In genomic region chr16:74309789-74310781, GRCh38 we compare ENCODE assay signal across 8 cellular contexts. TPM values are rescaled to one million over a fixed set of nuclear protein-coding genes. Genes with fewer than 3 reads are reported as not detected.
DNase-seq lines count a peak whose midpoint lies in the region; ATAC-seq and TF ChIP-seq lines count a peak whose summit lies in the region.

No MANE protein-coding gene starts in this region.

- intact Hi-C loops in IMR-90 (cut with micrococcal nuclease) (loop anchor here (5.0 kb wide), 1 partner anchor 312 kb away; no protein-coding TSS in a partner anchor), esophagus squamous epithelium (cut with DNase I) (loop anchor here (10.0 kb wide), 1 partner anchor 315 kb away; no protein-coding TSS in a partner anchor)

- peaks cover 19% of the 10 kb centered on the region for H3K36me3 Mint-ChIP-seq in activated CD8-positive, alpha-beta memory T cell treated with anti-CD3 and anti-CD28 coated beads, Interleukin-2, amount 10 ng/mL, durations not matched to agents 7 days and 5 days
- H3K36me3 Mint-ChIP-seq in neural progenitor cell: peaks cover 22% of the 10 kb centered on the region

- no peak overlapping the region for H4K5ac ChIP-seq in IMR-90 (ENCODE audit: low read depth, low read length)

- TF ChIP-seq CTCF in IMR-90 (conservative IDR thresholded peaks at IDR 0.05; ENCODE audit: low read depth, low read length) (peak; percentile 73), esophagus squamous epithelium (IDR thresholded peaks at IDR 0.05) (peak in 5 of 6 experiments; percentile 48 to 72 (median 60)), neural progenitor cell (IDR thresholded peaks at IDR 0.05) (peak; percentile 81)

- no peak overlapping the region for H2AK5ac ChIP-seq in IMR-90 (ENCODE audit: low read depth, low read length)

- no peak for DNase-seq in activated CD8-positive, alpha-beta memory T cell treated with anti-CD3 and anti-CD28 coated beads, Interleukin-2, amount 10 ng/mL, durations not matched to agents 7 days and 5 days
- DNase-seq in activated CD8-positive, alpha-beta memory T cell treated with anti-CD3 and anti-CD28 coated beads, Interleukin-2, amount 50 U/mL, for 4 hours: no peak
- DNase-seq in IMR-90: peak; percentile 56
- DNase-seq in SK-MEL-5 (ENCODE audit: low read depth, low spot score): peak; percentile 67
- DNase-seq in esophagus squamous epithelium (lab: John Stamatoyannopoulos, UW): no peak
- peak; percentile 64 for DNase-seq in neural progenitor cell (ENCODE audit: low spot score)

- H3K27ac Mint-ChIP-seq in activated CD8-positive, alpha-beta memory T cell treated with anti-CD3 and anti-CD28 coated beads, Interleukin-2, amount 10 ng/mL, durations not matched to agents 7 days and 5 days: no peak overlapping the region
- H3K27ac Mint-ChIP-seq in neural progenitor cell: no peak overlapping the region

- H3K4me3 Mint-ChIP-seq in activated CD8-positive, alpha-beta memory T cell treated with anti-CD3 and anti-CD28 coated beads, Interleukin-2, amount 10 ng/mL, durations not matched to agents 7 days and 5 days: no peak overlapping the region
- no peak overlapping the region for H3K4me3 Mint-ChIP-seq in neural progenitor cell

- H3K9me3 ChIP-seq in IMR-90 (ENCODE audit: control insufficient read depth, insufficient read depth, low read length) (no peaks in the 10 kb centered on the region), esophagus squamous epithelium (no peaks in the 10 kb centered on the region), neural progenitor cell (ENCODE audit: low read depth) (no peaks in the 10 kb centered on the region)

- H3K9me3 Mint-ChIP-seq in activated CD8-positive, alpha-beta memory T cell treated with anti-CD3 and anti-CD28 coated beads, Interleukin-2, amount 10 ng/mL, durations not matched to agents 7 days and 5 days (ENCODE audit: low read depth): no peaks in the 10 kb centered on the region
- no peaks in the 10 kb centered on the region for H3K9me3 Mint-ChIP-seq in neural progenitor cell

- H4K20me1 ChIP-seq in IMR-90 (ENCODE audit: insufficient read depth, low read length) (no peaks in the 10 kb centered on the region), neural progenitor cell (ENCODE audit: low read depth) (no peaks in the 10 kb centered on the region)

- H2BK20ac ChIP-seq in IMR-90 (ENCODE audit: low read depth, low read length): no peak overlapping the region

- H3K36me3 ChIP-seq in IMR-90 (ENCODE audit: control insufficient read depth, insufficient read depth, low read length): peaks cover 16% of the 10 kb centered on the region
- H3K36me3 ChIP-seq in esophagus squamous epithelium: peaks cover 8 to 34% (median 16%) of the 10 kb centered on the region in 3 donors
- no peaks in the 10 kb centered on the region for H3K36me3 ChIP-seq in neural progenitor cell

- H3K27ac ChIP-seq in IMR-90 (ENCODE audit: insufficient read depth, low read length): no peak overlapping the region
- no peak overlapping the region for H3K27ac ChIP-seq in esophagus squamous epithelium
- no peak overlapping the region for H3K27ac ChIP-seq in neural progenitor cell

- peaks cover 3% of the 10 kb centered on the region; the same call in 1 of the 2 replicates for H3K9me1 ChIP-seq in IMR-90 (ENCODE audit: insufficient read depth, low read length)

- H4K91ac ChIP-seq in IMR-90 (ENCODE audit: insufficient read depth, low read depth, low read length): no peak overlapping the region

- H3K56ac ChIP-seq in IMR-90 (ENCODE audit: extremely low read depth, insufficient read depth, low read length): no peak overlapping the region

- CTCF ChIA-PET in activated CD8-positive, alpha-beta memory T cell treated with anti-CD3 and anti-CD28 coated beads, Interleukin-2, amount 10 ng/mL, durations not matched to agents 7 days and 5 days (lab: Charles Lee): interaction anchor here (0.7 to 3.5 kb wide), 11 partner anchors 8 to 316 kb away, joined by 3 to 32 read pairs (median 5); partner anchors contain the start of gene PSMD7
- CTCF ChIA-PET in IMR-90 (lab: Yijun Ruan, JAX): interaction anchor here (0.6 to 1.3 kb wide), 2 partner anchors 13 to 259 kb away, joined by 3 to 4 read pairs; no protein-coding TSS in a partner anchor

- TF ChIP-seq RAD21 in IMR-90 (IDR thresholded peaks at IDR 0.05; ENCODE audit: low read length): peak; percentile 74

- H3K4me2 ChIP-seq in IMR-90 (ENCODE audit: low read depth, low read length) (no peak overlapping the region), neural progenitor cell (no peak overlapping the region)

- no TSS peak for BruUV-seq in IMR-90 (replicated peaks; lab: Mats Ljungman, UMichigan)

- no peak overlapping the region for H2BK120ac ChIP-seq in IMR-90 (ENCODE audit: low read depth, low read length)

- H3K4me1 ChIP-seq in IMR-90 (ENCODE audit: control insufficient read depth, insufficient read depth, low read length) (no peaks in the 10 kb centered on the region), esophagus squamous epithelium (no peaks in the 10 kb centered on the region), neural progenitor cell (no peaks in the 10 kb centered on the region)

- no peak overlapping the region for H3K4me3 ChIP-seq in IMR-90 (ENCODE audit: insufficient read depth, low read depth, low read length)
- no peak overlapping the region for H3K4me3 ChIP-seq in esophagus squamous epithelium
- H3K4me3 ChIP-seq in neural progenitor cell: no peak overlapping the region

- H2AK9ac ChIP-seq in IMR-90 (replicated peaks; ENCODE audit: low read depth, low read length, poor library complexity): no peak overlapping the region

- no peak overlapping the region for H3K4ac ChIP-seq in IMR-90 (ENCODE audit: low read depth, low read length)

- WGBS in IMR-90 (ENCODE audit: extremely low coverage in 2 of 2, insufficient read length in 1 of 2), 2 experiments: 96% methylated on average over 4 of the region's 15 CpGs; no CpG with 5 or more reads in 1 of the 2 experiments
- 57 to 62% methylated on average over 13 to 14 of the region's 15 CpGs for WGBS in esophagus squamous epithelium, 2 donors

- TF ChIP-seq POLR2A in IMR-90 (IDR thresholded peaks at IDR 0.05; ENCODE audit: low read depth, low read length) (no peak), esophagus squamous epithelium (IDR thresholded peaks at IDR 0.05) (no peak)

- H3K23ac ChIP-seq in IMR-90 (ENCODE audit: low read depth, low read length): no peak overlapping the region

- ATAC-seq in activated CD8-positive, alpha-beta memory T cell treated with anti-CD3 and anti-CD28 coated beads, Interleukin-2, amount 10 ng/mL, durations not matched to agents 7 days and 5 days: peak; percentile 48
- ATAC-seq in IMR-90 (ENCODE audit: low read depth): peak; percentile 66
- ATAC-seq in HG02759 (IDR thresholded peaks at IDR 0.05; ENCODE audit: unreplicated experiment): no peak
- ATAC-seq in HG02763 (IDR thresholded peaks at IDR 0.05; ENCODE audit: unreplicated experiment): no peak

- in situ Hi-C loops in IMR-90 (cut with MboI; ENCODE audit: low sequenced_read_pairs): loop anchor here (10.0 kb wide), 1 partner anchor 125 kb away; no protein-coding TSS in a partner anchor
- in situ Hi-C loops in SK-MEL-5 (cut with HindIII; ENCODE audit: low pct_unique_long_range_greater_than_20kb, low sequenced_read_pairs): no loop called here

- no peaks in the 10 kb centered on the region for H3K79me2 ChIP-seq in neural progenitor cell (ENCODE audit: low read depth)

- H3K79me1 ChIP-seq in IMR-90 (ENCODE audit: low read depth in 1 of 2, low read length in 2 of 2): 0 out of 4 replicates have a peak, but pooled peaks cover 0 to 4% of the 10 kb centered on the region in 2 experiments

- POLR2A ChIA-PET in IMR-90 (lab: Charles Lee; ENCODE audit: unreplicated experiment): no interaction called here

- H3K14ac ChIP-seq in IMR-90 (replicated peaks; ENCODE audit: low read depth, low read length): no peak overlapping the region

- H2BK15ac ChIP-seq in IMR-90 (ENCODE audit: low read depth, low read length): no peak overlapping the region

- dilution Hi-C loops in IMR-90 (cut with HindIII; ENCODE audit: low sequenced_read_pairs, unreplicated experiment): no loop called here

- H3K27me3 ChIP-seq in IMR-90 (ENCODE audit: control insufficient read depth, insufficient read depth, low read length) (no peaks in the 10 kb centered on the region), esophagus squamous epithelium (no peaks in the 10 kb centered on the region), neural progenitor cell (no peaks in the 10 kb centered on the region)

- no peak overlapping the region for H2AFZ ChIP-seq in IMR-90 (replicated peaks; ENCODE audit: low read length, poor library complexity)
- no peak overlapping the region for H2AFZ ChIP-seq in neural progenitor cell (replicated peaks)

- peaks cover 15% of the 10 kb centered on the region for H3K4me1 Mint-ChIP-seq in activated CD8-positive, alpha-beta memory T cell treated with anti-CD3 and anti-CD28 coated beads, Interleukin-2, amount 10 ng/mL, durations not matched to agents 7 days and 5 days
- H3K4me1 Mint-ChIP-seq in neural progenitor cell: no peaks in the 10 kb centered on the region

- H4K8ac ChIP-seq in IMR-90 (ENCODE audit: low read depth in 2 of 2, low read length in 2 of 2): no peak overlapping the region

- H3F3A ChIP-seq in neural progenitor cell (ENCODE audit: low read depth): peaks cover 22% of the 10 kb centered on the region

- H3K9ac ChIP-seq in IMR-90 (ENCODE audit: low read depth, low read length) (no peak overlapping the region), neural progenitor cell (no peak overlapping the region)

- no peaks in the 10 kb centered on the region for H3K27me3 Mint-ChIP-seq in activated CD8-positive, alpha-beta memory T cell treated with anti-CD3 and anti-CD28 coated beads, Interleukin-2, amount 10 ng/mL, durations not matched to agents 7 days and 5 days
- peaks cover 5% of the 10 kb centered on the region for H3K27me3 Mint-ChIP-seq in neural progenitor cell (ENCODE audit: insufficient read depth, low read depth)

- no peak overlapping the region for H3K18ac ChIP-seq in IMR-90 (ENCODE audit: low read depth, low read length)

- H2BK5ac ChIP-seq in IMR-90 (ENCODE audit: low read depth, low read length, poor library complexity, severe bottlenecking): no peak overlapping the region

RNA-seq across cellular contexts. Expression of gene PSMD7, which starts 13.5 kb away (rescaled TPM):
- total RNA-seq in activated CD8-positive, alpha-beta memory T cell treated with anti-CD3 and anti-CD28 coated beads, Interleukin-2, amount 10 ng/mL, durations not matched to agents 7 days and 5 days: 100 to 1,000 TPM in 1 of 2 experiments, 10 to 100 TPM in 1; 91.6 to 110 TPM
- total RNA-seq in IMR-90 (2012; rRNA removed) (80.8 and 124 TPM in 2 replicates), esophagus squamous epithelium (100 to 1,000 TPM in 1 of 4 donors, 10 to 100 TPM in 3; 65.5 to 112 (median 84.2) TPM), neural progenitor cell (ENCODE audit: low replicate concordance) (74.5 and 127 TPM in 2 replicates)
- 94.2 and 98.3 TPM in 2 replicates for polyA plus RNA-seq in IMR-90 (2012; rRNA removed)
- 30.9 and 50.1 TPM in 2 replicates for polyA plus RNA-seq in IMR-90 (2012; cell fraction: cytosol; rRNA removed)
- polyA plus RNA-seq in IMR-90 (2012; cell fraction: nucleus; rRNA removed; ENCODE audit: low replicate concordance): 19.5 and 64.5 TPM in 2 replicates
- total RNA-seq in SK-MEL-5 (2014; rRNA removed; shearing (Covaris generic)): 56.1 and 77.4 TPM in 2 replicates
- polyA plus RNA-seq in SK-MEL-5 (2015; cell fraction: cytosol; rRNA removed): 55.1 and 63.4 TPM in 2 replicates
- 74.7 and 103 TPM in 2 replicates for polyA plus RNA-seq in SK-MEL-5 (2015; cell fraction: nucleus; rRNA removed)

Comparison
In these comparisons a context has a peak if more than half of its experiments do, and no peak if none do; other contexts are left out.
1. ATAC-seq: peak in activated CD8-positive, alpha-beta memory T cell treated with anti-CD3 and anti-CD28 coated beads, Interleukin-2, amount 10 ng/mL, durations not matched to agents 7 days and 5 days (single experiment) and IMR-90 (single experiment); none in HG02759 (single experiment) and HG02763 (single experiment).
2. DNase-seq: peak in IMR-90 (single experiment), SK-MEL-5 (single experiment) and neural progenitor cell (single experiment); none in activated CD8-positive, alpha-beta memory T cell treated with anti-CD3 and anti-CD28 coated beads, Interleukin-2, amount 10 ng/mL, durations not matched to agents 7 days and 5 days (single experiment), activated CD8-positive, alpha-beta memory T cell treated with anti-CD3 and anti-CD28 coated beads, Interleukin-2, amount 50 U/mL, for 4 hours (single experiment) and esophagus squamous epithelium (single experiment).
3. Peak in every context shown above with its lines, with median percentiles within 50 percentile points of each other: CTCF ChIP-seq.